ENCODE assay signal across 7 cellular contexts in the genomic region with DNA sequence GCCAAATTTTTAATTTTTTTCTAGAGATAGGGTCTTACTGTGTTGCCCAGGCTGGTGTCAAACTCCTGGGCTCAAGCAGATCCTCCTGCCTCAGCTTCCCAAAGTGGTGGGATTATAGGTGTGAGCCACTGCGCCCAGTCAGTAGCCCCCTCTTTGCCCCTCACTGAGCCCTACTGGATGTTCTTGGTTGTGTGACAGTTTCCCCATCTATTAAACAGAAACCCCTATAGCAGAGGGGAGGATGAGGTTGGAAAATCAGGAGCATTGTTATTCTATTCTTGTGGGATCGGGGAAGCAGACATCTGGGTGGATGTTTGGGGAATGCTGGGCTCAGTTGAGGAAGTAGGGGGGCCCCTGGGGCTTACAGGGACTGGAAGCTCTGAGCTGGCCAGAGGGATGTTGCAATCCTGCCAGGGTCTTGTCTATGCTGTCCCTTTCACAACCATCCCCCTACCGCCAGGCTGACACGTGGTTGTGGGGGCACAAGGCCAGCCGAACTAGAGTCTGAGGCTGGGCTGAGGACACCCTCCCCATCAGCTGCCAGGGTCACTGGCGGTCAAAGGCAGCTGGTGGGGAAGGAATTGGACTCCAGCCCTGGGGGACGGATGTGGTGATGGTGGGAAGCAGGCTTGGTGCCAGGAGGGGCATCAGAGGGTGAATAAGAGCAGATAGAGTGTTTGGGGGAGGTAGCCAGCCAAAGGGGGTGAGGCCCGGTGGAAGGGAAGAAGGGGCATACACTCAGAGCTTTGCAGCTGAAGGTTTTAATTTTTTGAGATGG.
DNase-seq lines count a peak whose midpoint lies in the region.
"Had no signal": no experiment of that assay in that cellular context is flagged by ENCODE, and none has a peak within 500 bp of the region (broad histone marks: within the 10 kb centered on the region; RNA-seq: fewer than 3 reads in every experiment).

No MANE protein-coding gene starts in this region.

- H3K36me3 ChIP-seq in mucosa of rectum (ENCODE audit: control insufficient read depth in 2 of 2, insufficient read depth in 2 of 2, low read length in 2 of 2), result no peaks in the 10 kb centered on the region

- no peaks in the 10 kb centered on the region for H3K9me3 ChIP-seq in mucosa of rectum (ENCODE audit: control insufficient read depth in 2 of 2, low read length in 2 of 2)

- H3K27ac ChIP-seq in mucosa of rectum (ENCODE audit: low read depth in 2 of 2, low read length in 2 of 2), result peak overlapping the region; percentile 31 to 67

- no peak overlapping the region for H3K9ac ChIP-seq in mucosa of rectum (ENCODE audit: low read depth in 1 of 2, low read length in 2 of 2)

- no peak overlapping the region for H3K4me3 ChIP-seq in mucosa of rectum (ENCODE audit: low read length in 2 of 2)

- peaks cover 0 to 2% of the 10 kb centered on the region in 2 donors for H3K27me3 ChIP-seq in mucosa of rectum (ENCODE audit: control insufficient read depth in 2 of 2, insufficient read depth in 2 of 2, low read length in 2 of 2)

- peak; percentile 64 for DNase-seq in CD1c-positive myeloid dendritic cell (ENCODE audit: extremely low spot score)
- peak; percentile 75 for DNase-seq in brain pericyte (ENCODE audit: low read depth, low spot score)
- no peak for DNase-seq in NCI-H146 (lab: John Stamatoyannopoulos, UW)
- DNase-seq in stimulated activated CD4-positive, alpha-beta T cell treated with anti-CD3 and anti-CD28 coated beads, Interleukin-2, amount 100 ng/mL, for 24 hours, result no peak
- DNase-seq in NCI-H1417 (lab: John Stamatoyannopoulos, UW), result no peak
- DNase-seq: NCI-H524 had no signal

- peaks cover 3 to 9% of the 10 kb centered on the region in 2 donors for H3K4me1 ChIP-seq in mucosa of rectum (ENCODE audit: control insufficient read depth in 2 of 2, insufficient read depth in 2 of 2, low read length in 2 of 2)

Comparison
In these comparisons a context has a peak if more than half of its experiments do, and no peak if none do; other contexts are left out.
1. DNase-seq: peak in CD1c-positive myeloid dendritic cell (single experiment) and brain pericyte (single experiment); none in NCI-H146 (single experiment), stimulated activated CD4-positive, alpha-beta T cell treated with anti-CD3 and anti-CD28 coated beads, Interleukin-2, amount 100 ng/mL, for 24 hours (0 of 2) and NCI-H1417 (0 of 3).